7 cellular contexts compared by ENCODE assay signal in the genomic region with DNA sequence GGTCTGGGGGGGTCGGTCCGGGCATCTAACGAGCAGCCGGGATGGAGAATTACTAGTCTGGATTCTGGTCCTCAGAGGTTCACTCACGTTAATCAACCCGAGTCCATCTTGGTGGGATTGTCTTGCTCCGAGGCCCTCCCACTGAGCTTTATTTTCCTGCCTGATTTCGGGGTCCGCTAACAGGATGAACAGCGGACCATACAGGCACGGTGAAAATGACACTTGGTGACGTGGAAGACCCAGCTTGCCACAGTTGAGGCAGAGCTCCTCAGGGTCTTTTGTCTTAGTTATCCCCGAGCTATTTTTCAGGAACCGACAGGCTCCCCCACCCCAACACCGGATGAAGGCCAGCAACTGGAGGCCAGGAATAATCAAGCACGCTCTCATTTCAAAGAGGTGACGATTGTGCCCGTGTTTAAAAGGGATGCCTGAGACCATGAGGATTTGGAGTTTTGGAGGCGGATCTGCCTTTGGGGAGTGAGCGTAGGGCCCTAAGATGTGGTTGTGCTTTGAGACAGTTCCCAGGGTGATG. TPM values are rescaled to one million over a fixed set of nuclear protein-coding genes. Genes with fewer than 3 reads are reported as not detected.
DNase-seq lines count a peak whose midpoint lies in the region; ATAC-seq, FAIRE-seq and TF ChIP-seq lines count a peak whose summit lies in the region.

No MANE protein-coding gene starts in this region.

- BruUV-seq in endothelial cell of umbilical vein (replicated peaks; lab: Mats Ljungman, UMichigan) = no TSS peak

- POLR2A ChIA-PET in endothelial cell of umbilical vein (lab: Charles Lee) = no interaction called here

- intact Hi-C loops in endothelial cell of umbilical vein (cut with micrococcal nuclease) = loop anchor here (1.0 kb wide), 1 partner anchor 268 kb away; a partner anchor contains a TSS

- TF ChIP-seq POLR2A in endothelial cell of umbilical vein (IDR thresholded peaks at IDR 0.05; ENCODE audit: low read depth, low read length) = no peak

- H3K9me1 ChIP-seq in endothelial cell of umbilical vein (replicated peaks; ENCODE audit: control insufficient read depth, extremely low read depth, insufficient read depth, low read length) = no peaks in the 10 kb centered on the region

- DNase-seq in NCI-H2227 (lab: John Stamatoyannopoulos, UW; ENCODE audit: unreplicated experiment) (peak; percentile 61), endothelial cell of umbilical vein (ENCODE audit: low read depth, low spot score) (no peak)
- no peak for DNase-seq in stimulated activated CD4-positive, alpha-beta T cell treated with anti-CD3 and anti-CD28 coated beads, Interleukin-2, amount 100 ng/mL, for 24 hours

- H3K79me2 ChIP-seq in endothelial cell of umbilical vein (ENCODE audit: control insufficient read depth, insufficient read depth, low read length) = no peaks in the 10 kb centered on the region

- ATAC-seq in GM19438 (IDR thresholded peaks at IDR 0.05; ENCODE audit: low read depth, unreplicated experiment) (peak; percentile 18), HG03139 (IDR thresholded peaks at IDR 0.05; ENCODE audit: unreplicated experiment) (no peak), HG03025 (IDR thresholded peaks at IDR 0.05; ENCODE audit: low FRiP score, unreplicated experiment) (no peak)

- CTCF ChIA-PET in endothelial cell of umbilical vein (lab: Charles Lee) = interaction anchor here (0.6 to 2.6 kb wide), 30 partner anchors 9 to 282 kb away, joined by 3 to 20 read pairs (median 4); a partner anchor contains a TSS

- dilution Hi-C loops in endothelial cell of umbilical vein (cut with MboI; ENCODE audit: extremely low pct_ligation_motif_present, low sequenced_read_pairs) = no loop called here

- H3K9ac ChIP-seq in endothelial cell of umbilical vein (replicated peaks; ENCODE audit: extremely low read depth, insufficient read depth, low read length) = peak overlapping the region; percentile 53
- H3K9ac ChIP-seq in mucosa of stomach (ENCODE audit: low read length) = peak overlapping the region; percentile 66

- peak; percentile 55 for FAIRE-seq in endothelial cell of umbilical vein (lab: Jason Lieb, UNC)

- H3K4me3 ChIP-seq in endothelial cell of umbilical vein (replicated peaks in 1 of 3; ENCODE audit: insufficient read depth in 1 of 3, low read depth in 1 of 3, low read length in 3 of 3) (peak overlapping the region; percentile 44 to 63 (median 53)), mucosa of stomach (ENCODE audit: low read length) (peak overlapping the region; percentile 27)

- no peak for TF ChIP-seq CTCF in endothelial cell of umbilical vein (IDR thresholded peaks at IDR 0.05; ENCODE audit: extremely low read depth in 1 of 2, insufficient read depth in 1 of 2, low read depth in 1 of 2, low read length in 2 of 2)

- H3K4me2 ChIP-seq in endothelial cell of umbilical vein (ENCODE audit: insufficient read depth, low read length) = peak overlapping the region; percentile 85

- H4K20me1 ChIP-seq in endothelial cell of umbilical vein (replicated peaks; ENCODE audit: control insufficient read depth, extremely low read depth, insufficient read depth, low read length) = no peaks in the 10 kb centered on the region

- H3K27ac ChIP-seq in endothelial cell of umbilical vein (ENCODE audit: insufficient read depth, low read depth, low read length) = peak overlapping the region; percentile 28

- H3K36me3 ChIP-seq in endothelial cell of umbilical vein (ENCODE audit: control insufficient read depth in 2 of 2, extremely low read depth in 1 of 2, insufficient read depth in 2 of 2, low read length in 2 of 2) (no peaks in the 10 kb centered on the region), mucosa of stomach (ENCODE audit: control insufficient read depth, insufficient read depth, low read length) (no peaks in the 10 kb centered on the region)

- H3K27me3 ChIP-seq in endothelial cell of umbilical vein (ENCODE audit: control insufficient read depth in 2 of 2, insufficient read depth in 2 of 2, low read length in 2 of 2) (no peaks in the 10 kb centered on the region), mucosa of stomach (ENCODE audit: control insufficient read depth, insufficient read depth, low read length) (no peaks in the 10 kb centered on the region)

- H3K4me1 ChIP-seq in endothelial cell of umbilical vein (ENCODE audit: control insufficient read depth, extremely low read depth, insufficient read depth, low read length) (peaks cover 8% of the 10 kb centered on the region), mucosa of stomach (ENCODE audit: control insufficient read depth, insufficient read depth, low read length) (peaks cover 4% of the 10 kb centered on the region)

- H2AFZ ChIP-seq in endothelial cell of umbilical vein (ENCODE audit: low read depth, low read length) = peak overlapping the region; percentile 99

- H3K9me3 ChIP-seq in endothelial cell of umbilical vein (replicated peaks; ENCODE audit: control insufficient read depth, insufficient read depth, low read length) = no peaks in the 10 kb centered on the region
- no peaks in the 10 kb centered on the region for H3K9me3 ChIP-seq in mucosa of stomach (ENCODE audit: control insufficient read depth, low read length)

TF ChIP-seq in endothelial cell of umbilical vein, 7 proteins besides CTCF, POLR2A, EP300 and RAD21:
- TF ChIP-seq FOS (IDR thresholded peaks at IDR 0.05; ENCODE audit: borderline replicate concordance, insufficient read depth, low read length) = no peak
- TF ChIP-seq POLR2AphosphoS5 (IDR thresholded peaks at IDR 0.05; ENCODE audit: insufficient read depth, low read depth, low read length) = no peak
- no peak for TF ChIP-seq GATA2 (IDR thresholded peaks at IDR 0.05; ENCODE audit: insufficient read depth, insufficient read length, low read depth, low read length)
- TF ChIP-seq EZH2 (IDR thresholded peaks at IDR 0.05; ENCODE audit: borderline replicate concordance, low read depth, low read length, severe bottlenecking) = no peak
- TF ChIP-seq, protein P1, sequence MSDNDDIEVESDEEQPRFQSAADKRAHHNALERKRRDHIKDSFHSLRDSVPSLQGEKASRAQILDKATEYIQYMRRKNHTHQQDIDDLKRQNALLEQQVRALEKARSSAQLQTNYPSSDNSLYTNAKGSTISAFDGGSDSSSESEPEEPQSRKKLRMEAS (IDR thresholded peaks at IDR 0.05; ENCODE audit: insufficient read depth, insufficient read length) = no peak
- TF ChIP-seq MYC (IDR thresholded peaks at IDR 0.05; ENCODE audit: low read depth, low read length) = no peak
- no peak for TF ChIP-seq JUN (IDR thresholded peaks at IDR 0.05; ENCODE audit: borderline replicate concordance, insufficient read depth, insufficient read length, low read depth)

RNA-seq across cellular contexts. Expression of a gene that starts 0.5 kb away (rescaled TPM):
- total RNA-seq in endothelial cell of umbilical vein = 0.46 TPM in 1 of 2 replicates, not detected in the other
- polyA plus RNA-seq in endothelial cell of umbilical vein = 0.03 TPM in 1 of 2 replicates, not detected in the other
- polyA plus RNA-seq in endothelial cell of umbilical vein (2011; cell fraction: cytosol; rRNA removed) = not detected in 2 replicates
- polyA plus RNA-seq in endothelial cell of umbilical vein (2011; cell fraction: nucleus; rRNA removed) = 0.17 and 0.25 TPM in 2 replicates
- polyA plus RNA-seq in endothelial cell of umbilical vein (2012) = not detected in 2 replicates
- 0.15 TPM in 1 of 2 replicates, not detected in the other for polyA minus RNA-seq in endothelial cell of umbilical vein
- not detected for polyA minus RNA-seq in endothelial cell of umbilical vein (2011; cell fraction: cytosol; rRNA and poly(A)+ RNA removed)
- 0.24 and 0.67 TPM in 2 replicates for polyA minus RNA-seq in endothelial cell of umbilical vein (2011; cell fraction: nucleus; rRNA and poly(A)+ RNA removed)

RNA-seq across cellular contexts. Expression of a gene that starts 45.2 kb away (rescaled TPM):
- total RNA-seq in endothelial cell of umbilical vein = 119 and 131 TPM in 2 replicates
- 9.7 and 16.5 TPM in 2 replicates for polyA plus RNA-seq in endothelial cell of umbilical vein
- 15.6 and 19.3 TPM in 2 replicates for polyA plus RNA-seq in endothelial cell of umbilical vein (2011; cell fraction: cytosol; rRNA removed)
- 5.3 and 7.3 TPM in 2 replicates for polyA plus RNA-seq in endothelial cell of umbilical vein (2011; cell fraction: nucleus; rRNA removed)
- 29.2 and 49.3 TPM in 2 replicates for polyA plus RNA-seq in endothelial cell of umbilical vein (2012)
- 23.1 and 23.6 TPM in 2 replicates for polyA minus RNA-seq in endothelial cell of umbilical vein
- 35.3 TPM for polyA minus RNA-seq in endothelial cell of umbilical vein (2011; cell fraction: cytosol; rRNA and poly(A)+ RNA removed)
- 9.8 and 13.9 TPM in 2 replicates for polyA minus RNA-seq in endothelial cell of umbilical vein (2011; cell fraction: nucleus; rRNA and poly(A)+ RNA removed)
